ENCODE assay signal across 8 cellular contexts in the genomic region with DNA sequence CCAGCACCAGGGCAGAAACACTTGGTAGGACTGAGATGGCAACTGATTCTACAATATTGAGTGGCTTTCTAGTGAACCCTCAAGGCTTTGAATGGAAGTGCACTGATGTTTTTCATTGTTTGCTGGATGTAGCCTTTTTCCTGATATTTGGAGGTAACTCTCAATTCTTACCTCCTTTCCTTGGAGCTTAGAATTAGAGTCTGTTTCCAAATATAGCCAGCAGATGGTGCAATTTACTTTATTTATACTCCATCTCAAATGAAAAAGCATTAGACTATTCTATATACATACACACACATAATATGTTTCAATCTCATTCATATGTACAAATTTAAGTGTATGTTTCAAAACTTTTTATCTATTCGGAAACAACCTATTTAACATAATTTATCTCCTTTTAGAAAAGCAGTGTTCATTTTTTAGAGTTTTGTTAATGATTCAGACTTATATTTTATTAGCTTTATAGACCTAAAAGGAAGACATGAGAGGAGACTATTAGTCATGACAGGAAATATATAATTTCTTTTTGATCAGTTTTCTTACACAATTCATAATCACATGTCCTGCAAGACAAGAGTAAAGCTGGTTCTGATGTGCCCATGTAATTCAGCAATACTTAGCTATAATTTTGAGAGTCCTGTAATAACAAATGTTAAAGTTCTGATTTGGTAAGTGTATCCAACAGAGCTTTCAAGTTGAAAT.
DNase-seq lines count a peak whose midpoint lies in the region; ATAC-seq, FAIRE-seq and TF ChIP-seq lines count a peak whose summit lies in the region.

No MANE protein-coding gene starts in this region.

- TF ChIP-seq EP300 in sigmoid colon (IDR thresholded peaks at IDR 0.05) = no peak

- H3K9me3 ChIP-seq in heart left ventricle (no peaks in the 10 kb centered on the region), right atrium auricular region (no peaks in the 10 kb centered on the region), small intestine (ENCODE audit: control insufficient read depth, low read depth) (no peaks in the 10 kb centered on the region), sigmoid colon (no peaks in the 10 kb centered on the region)

- ATAC-seq in heart left ventricle = no peak

- no peaks in the 10 kb centered on the region for H3K36me3 ChIP-seq in heart left ventricle
- no peaks in the 10 kb centered on the region for H3K36me3 ChIP-seq in right atrium auricular region
- H3K36me3 ChIP-seq in small intestine (ENCODE audit: control insufficient read depth in 2 of 2, insufficient read depth in 2 of 2, low read length in 2 of 2) = no peaks in the 10 kb centered on the region
- H3K36me3 ChIP-seq in sigmoid colon = no peaks in the 10 kb centered on the region

- H3K4me1 ChIP-seq in heart left ventricle = no peaks in the 10 kb centered on the region
- no peaks in the 10 kb centered on the region for H3K4me1 ChIP-seq in right atrium auricular region
- H3K4me1 ChIP-seq in small intestine (ENCODE audit: control insufficient read depth in 2 of 2, insufficient read depth in 1 of 2, low read depth in 1 of 2, low read length in 1 of 2) = no peaks in the 10 kb centered on the region
- H3K4me1 ChIP-seq in sigmoid colon = no peaks in the 10 kb centered on the region

- TF ChIP-seq CTCF in heart left ventricle (IDR thresholded peaks at IDR 0.05) (peak; percentile 32 to 61 (median 47)), right atrium auricular region (IDR thresholded peaks at IDR 0.05) (peak in 1 of 2 donors; percentile 64), sigmoid colon (IDR thresholded peaks at IDR 0.05) (peak in 1 of 4 experiments; percentile 51)

- FAIRE-seq in HTR-8/SVneo (lab: Jason Lieb, UNC) (no peak), small intestine (lab: Jason Lieb, UNC) (peak; percentile 30)

- H3K27ac ChIP-seq in heart left ventricle (no peak overlapping the region), right atrium auricular region (no peak overlapping the region), small intestine (ENCODE audit: low read depth in 1 of 2, low read length in 1 of 2) (no peak overlapping the region), sigmoid colon (no peak overlapping the region)

- H3K4me3 ChIP-seq in heart left ventricle = no peak overlapping the region
- no peak overlapping the region for H3K4me3 ChIP-seq in right atrium auricular region
- no peak overlapping the region for H3K4me3 ChIP-seq in small intestine (ENCODE audit: low read depth in 1 of 2, low read length in 2 of 2)
- H3K4me3 ChIP-seq in sigmoid colon = no peak overlapping the region

- DNase-seq in heart left ventricle (no peak), right atrium auricular region (ENCODE audit: low spot score) (no peak), HTR-8/SVneo (ENCODE audit: insufficient read length, low spot score) (peak; percentile 22), RPMI7951 (ENCODE audit: low read depth) (peak; percentile 38), fibroblast of peridontal ligament (ENCODE audit: extremely low read depth) (peak; percentile 62), small intestine (peak; percentile 39), sigmoid colon (no peak)
- no peak for DNase-seq in activated naive CD4-positive, alpha-beta T cell treated with Interleukin-2 at 50 U/mL for 16 hours

- 3 to 9% (median 7%) methylated on average over 1 of the region's 1 CpG for WGBS in heart left ventricle, 4 donors
- 5 to 15% (median 9%) methylated on average over 1 of the region's 1 CpG for WGBS in small intestine, 3 donors
- 3 to 17% methylated on average over 1 of the region's 1 CpG for WGBS in sigmoid colon, 2 donors

- H3K27me3 ChIP-seq in heart left ventricle (no peaks in the 10 kb centered on the region), right atrium auricular region (no peaks in the 10 kb centered on the region), small intestine (ENCODE audit: control insufficient read depth in 2 of 2, insufficient read depth in 2 of 2, low read length in 2 of 2) (no peaks in the 10 kb centered on the region), sigmoid colon (no peaks in the 10 kb centered on the region)

- TF ChIP-seq POLR2A in heart left ventricle (IDR thresholded peaks at IDR 0.05) = no peak
- TF ChIP-seq POLR2A in sigmoid colon (IDR thresholded peaks at IDR 0.05) = no peak

- intact Hi-C loops in heart left ventricle (cut with DNase I) = loop anchor here in 3 of 10 donors (5.0 to 10.0 kb wide), 2 partner anchors 446 to 448 kb away; no protein-coding TSS in a partner anchor
- intact Hi-C loops in sigmoid colon (cut with DNase I) = no loop called here

Comparison
In these comparisons a context has a peak if more than half of its experiments do, and no peak if none do; other contexts are left out.
1. DNase-seq: peak in HTR-8/SVneo (single experiment), RPMI7951 (single experiment), fibroblast of peridontal ligament (single experiment) and small intestine (single experiment); none in heart left ventricle (0 of 5), right atrium auricular region (single experiment), activated naive CD4-positive, alpha-beta T cell treated with Interleukin-2 at 50 U/mL for 16 hours (single experiment) and sigmoid colon (single experiment).